In genomic region chr2:159892990-159893389, GRCh38 we compare ENCODE assay signal across 20 cellular contexts. TPM values are rescaled to one million over a fixed set of nuclear protein-coding genes. Genes with fewer than 3 reads are reported as not detected.
A peak's percentile ranks its signal among the peaks of the same experiment; 100 is the strongest.
DNase-seq lines count a peak whose midpoint lies in the region; ATAC-seq, FAIRE-seq and TF ChIP-seq lines count a peak whose summit lies in the region.
"Had no signal": no experiment of that assay in that cellular context is flagged by ENCODE, and none has a peak within 500 bp of the region (broad histone marks: within the 10 kb centered on the region; RNA-seq: fewer than 3 reads in every experiment).

No MANE protein-coding gene starts in this region.

- no peaks in the 10 kb centered on the region for H3K9me3 ChIP-seq in BLaER1
- H3K9me3 ChIP-seq in hepatocyte (ENCODE audit: low read depth), result no peaks in the 10 kb centered on the region
- H3K9me3 ChIP-seq: heart left ventricle had no signal

- H3K4me3 ChIP-seq in BLaER1 (no peak overlapping the region), hepatocyte (no peak overlapping the region)
- H3K4me3 ChIP-seq: heart left ventricle, PC-9, skin epidermis had no signal

- whole genome bisulfite sequencing in hepatocyte (ENCODE audit: low lambda C conversion rate, missing lambda C conversion rate), result 98% methylated on average over 3 of the region's 3 CpGs

- H3K27ac Mint-ChIP-seq in IgD-negative memory B cell, result peak overlapping the region; percentile 7 to 80 (median 32)

- H3K9me2 ChIP-seq in hepatocyte (replicated peaks; ENCODE audit: insufficient read depth), result no peaks in the 10 kb centered on the region

- peak overlapping the region in 3 of 4 donors; percentile 51 to 71 (median 63) for H3K4me3 Mint-ChIP-seq in IgD-negative memory B cell
- H3K4me3 Mint-ChIP-seq: activated naive CD8-positive, alpha-beta T cell treated with anti-CD3 and anti-CD28 coated beads, Interleukin-2, amount 50 U/mL, for 24 hours had no signal

- peaks cover 10% of the 10 kb centered on the region for H3K4me1 ChIP-seq in BLaER1
- H3K4me1 ChIP-seq in hepatocyte (ENCODE audit: insufficient read depth), result peaks cover 22% of the 10 kb centered on the region

- H3K4me1 Mint-ChIP-seq in IgD-negative memory B cell, result peaks cover 56 to 70% (median 63%) of the 10 kb centered on the region in 3 donors

- peak; percentile 29; the same call in 1 of the 2 replicates for TF ChIP-seq POLR2A in GM12891 (IDR thresholded peaks at IDR 0.05; ENCODE audit: low read depth, low read length)

- no peaks in the 10 kb centered on the region for H3K79me2 ChIP-seq in hepatocyte

- peak; percentile 35 for FAIRE-seq in GM12891 (lab: Jason Lieb, UNC)

- H3K27me3 ChIP-seq in BLaER1 (no peaks in the 10 kb centered on the region), hepatocyte (no peaks in the 10 kb centered on the region)
- H3K27me3 ChIP-seq: heart left ventricle had no signal

- no peaks in the 10 kb centered on the region for H3K27me3 Mint-ChIP-seq in IgD-negative memory B cell
- H3K27me3 Mint-ChIP-seq: activated naive CD8-positive, alpha-beta T cell treated with anti-CD3 and anti-CD28 coated beads, Interleukin-2, amount 50 U/mL, for 24 hours had no signal

- no peak for TF ChIP-seq CTCF in hepatocyte (IDR thresholded peaks at IDR 0.05; ENCODE audit: poor library complexity)

- H3K27ac ChIP-seq in BLaER1 (no peak overlapping the region), hepatocyte (peak overlapping the region; percentile 73)
- H3K27ac ChIP-seq: PC-9 had no signal

- DNase-seq in GM12891 (ENCODE audit: insufficient read length, low spot score) (no peak), hepatocyte (ENCODE audit: low spot score) (no peak), UCSD-AML1 (lab: John Stamatoyannopoulos, UW; ENCODE audit: unreplicated experiment) (no peak)
- no peak for DNase-seq in effector CD8-positive, alpha-beta T cell (lab: John Stamatoyannopoulos, UW)
- DNase-seq: activated CD4-positive, alpha-beta T cell treated with anti-CD3 and anti-CD28 coated beads, Interleukin-2, amount 50 U/mL, for 48 hours; activated gamma-delta T cell; activated naive CD8-positive, alpha-beta T cell treated with anti-CD3 and anti-CD28 coated beads, Interleukin-2, amount 50 U/mL, for 24 hours; C1 segment of cervical spinal cord; heart left ventricle; left cardiac atrium; NCI-H1436 treated with DMSO at 0.1 percent for 48 hours; NCI-H446 treated with DMSO at 0.1 percent for 48 hours; PC-9; Right ventricle myocardium superior had no signal

- ATAC-seq in HG02884 (IDR thresholded peaks at IDR 0.05; ENCODE audit: unreplicated experiment), result no peak
- ATAC-seq in GM19452 (IDR thresholded peaks at IDR 0.05; ENCODE audit: unreplicated experiment), result no peak
- ATAC-seq: activated naive CD8-positive, alpha-beta T cell treated with anti-CD3 and anti-CD28 coated beads, Interleukin-2, amount 50 U/mL, for 24 hours; heart left ventricle had no signal

- H3K9me3 Mint-ChIP-seq in IgD-negative memory B cell, result no peaks in the 10 kb centered on the region
- H3K9me3 Mint-ChIP-seq: activated naive CD8-positive, alpha-beta T cell treated with anti-CD3 and anti-CD28 coated beads, Interleukin-2, amount 50 U/mL, for 24 hours had no signal

- H4K20me1 ChIP-seq in BLaER1 (no peaks in the 10 kb centered on the region), hepatocyte (ENCODE audit: insufficient read depth, poor library complexity, severe bottlenecking) (no peaks in the 10 kb centered on the region)

- no peak overlapping the region for H3K9ac ChIP-seq in BLaER1

- H3K4me2 ChIP-seq in BLaER1, result peak overlapping the region; percentile 7
- H3K4me2 ChIP-seq in hepatocyte, result no peak overlapping the region
- H3K4me2 ChIP-seq: PC-9 had no signal

- H3K36me3 Mint-ChIP-seq in IgD-negative memory B cell, result peaks cover 18% of the 10 kb centered on the region

- H2AFZ ChIP-seq in hepatocyte, result no peak overlapping the region
- H2AFZ ChIP-seq: PC-9 had no signal

- H3K36me3 ChIP-seq in BLaER1 (peaks cover 16% of the 10 kb centered on the region), hepatocyte (replicated peaks; ENCODE audit: insufficient read depth, low read depth) (no peaks in the 10 kb centered on the region)
- H3K36me3 ChIP-seq: heart left ventricle had no signal

TF ChIP-seq in GM12891, 5 proteins besides CTCF, POLR2A, EP300 and RAD21:
- TF ChIP-seq POLR2AphosphoS5 (IDR thresholded peaks at IDR 0.05; ENCODE audit: low read depth, low read length) (no peak), POU2F2 (IDR thresholded peaks at IDR 0.05; ENCODE audit: low read depth, low read length) (no peak), SPI1 (IDR thresholded peaks at IDR 0.05; ENCODE audit: low read depth, low read length) (no peak), TAF1 (IDR thresholded peaks at IDR 0.05; ENCODE audit: low read depth, low read length) (no peak), PAX5 (IDR thresholded peaks at IDR 0.05; ENCODE audit: insufficient read depth, low read length, severe bottlenecking) (peak; percentile 35)

RNA-seq across cellular contexts. Expression of gene LY75, which starts 11.6 kb away (rescaled TPM):
- 42.3 TPM for polyA plus RNA-seq in GM12891 (2012; ENCODE audit: low read depth, missing spikeins)
- polyA plus RNA-seq in IgD-negative memory B cell (28.1 TPM), hepatocyte (4.2 and 8.1 TPM in 2 replicates)
- total RNA-seq in hepatocyte, result 16.2 and 17.7 TPM in 2 replicates
- total RNA-seq: H4 had no signal
